Comparison of ENCODE assay signal across 20 cellular contexts in genomic region chr12:5439788-5440300, GRCh38. TPM values are rescaled to one million over a fixed set of nuclear protein-coding genes. Genes with fewer than 3 reads are reported as not detected.
"Had no signal": no experiment of that assay in that cellular context is flagged by ENCODE, and none has a peak within 500 bp of the region (broad histone marks: within the 10 kb centered on the region; RNA-seq: fewer than 3 reads in every experiment).

No MANE protein-coding gene starts in this region.

- H3K4me2 ChIP-seq: PC-9 had no signal

- H3K4me3 ChIP-seq: PC-9 had no signal

- H3K27ac ChIP-seq: PC-9 had no signal

- DNase-seq: activated CD4-positive, alpha-beta memory T cell treated with anti-CD3 and anti-CD28 coated beads for 36 hours; activated CD4-positive, alpha-beta T cell treated with anti-CD3 and anti-CD28 coated beads, Interleukin-2, amount 10 ng/mL, durations not matched to agents 7 days and 5 days; activated CD4-positive, CD25-positive, alpha-beta regulatory T cell; activated CD8-positive, alpha-beta memory T cell treated with anti-CD3 and anti-CD28 coated beads for 24 hours; activated effector memory CD4-positive, alpha-beta T cell treated with anti-CD3 and anti-CD28 coated beads, Interleukin-2, amount 50 U/mL, for 16 hours; activated naive CD4-positive, alpha-beta T cell treated with anti-CD3 and anti-CD28 coated beads for 36 hours; activated T-cell treated with anti-CD3 and anti-CD28 coated beads, Interleukin-2, amount 50 U/mL, for 4 hours; amygdala; KG1; NCI-H1092; NCI-H1694; NCI-H2107; NCI-H2171 treated with DMSO at 0.1 percent for 48 hours; NCI-H226; SIG-M5; T-cell; T-helper 2 cell; T1000 had no signal

- ATAC-seq: activated T-cell treated with anti-CD3 and anti-CD28 coated beads, Interleukin-2, amount 50 U/mL, for 4 hours; T-cell had no signal

- H2AFZ ChIP-seq: PC-9 had no signal

RNA-seq across cellular contexts. Expression of gene NTF3, which starts 7.9 kb away (rescaled TPM):
- total RNA-seq: activated CD4-positive, alpha-beta memory T cell treated with anti-CD3 and anti-CD28 coated beads for 36 hours; activated CD4-positive, alpha-beta T cell treated with anti-CD3 and anti-CD28 coated beads, Interleukin-2, amount 10 ng/mL, durations not matched to agents 7 days and 5 days; activated naive CD4-positive, alpha-beta T cell treated with anti-CD3 and anti-CD28 coated beads for 36 hours; activated T-cell treated with anti-CD3 and anti-CD28 coated beads, Interleukin-2, amount 50 U/mL, for 4 hours; NCI-H460; PC-9; T-cell had no signal
